In genomic region chr11:45669146-45669545, GRCh38 we compare ENCODE assay signal across 24 cellular contexts. TPM values are rescaled to one million over a fixed set of nuclear protein-coding genes. Genes with fewer than 3 reads are reported as not detected.
DNase-seq lines count a peak whose midpoint lies in the region; ATAC-seq and TF ChIP-seq lines count a peak whose summit lies in the region.
"Had no signal": no experiment of that assay in that cellular context is flagged by ENCODE, and none has a peak within 500 bp of the region (broad histone marks: within the 10 kb centered on the region; RNA-seq: fewer than 3 reads in every experiment).

No MANE protein-coding gene starts in this region.

- DNase-seq in DMS53 (lab: John Stamatoyannopoulos, UW) = peak; percentile 66
- peak; percentile 55 for DNase-seq in NCI-H2029 treated with DMSO at 0.1 percent for 48 hours (lab: John Stamatoyannopoulos, UW)
- DNase-seq in kidney epithelial cell (ENCODE audit: low read depth) = peak; percentile 45
- peak; percentile 20 for DNase-seq in sigmoid colon
- no peak for DNase-seq in upper lobe of right lung
- DNase-seq in Caco-2 = no peak
- DNase-seq: CD8-positive, alpha-beta memory T cell; GM23248; H9; HFFc6; IMR-90; NCI-H1105; NCI-H146; NCI-H2081; NCI-H2171; NCI-H446; NCI-H526; PC-3; RPMI8226; SHP77 had no signal

- TF ChIP-seq CTCF in kidney epithelial cell (IDR thresholded peaks at IDR 0.05; ENCODE audit: insufficient read depth, low read length, poor library complexity, severe bottlenecking) (no peak), sigmoid colon (IDR thresholded peaks at IDR 0.05) (no peak), upper lobe of right lung (IDR thresholded peaks at IDR 0.05) (no peak), Caco-2 (IDR thresholded peaks at IDR 0.05; ENCODE audit: insufficient read depth in 1 of 2, low read depth in 1 of 2, low read length in 1 of 2, severe bottlenecking in 1 of 2, unreplicated experiment in 1 of 2) (no peak)

- H3K36me3 Mint-ChIP-seq in Caco-2 (ENCODE audit: insufficient read depth, unreplicated experiment) = peaks cover 6% of the 10 kb centered on the region
- H3K36me3 Mint-ChIP-seq: CD8-positive, alpha-beta memory T cell had no signal

- no peak for TF ChIP-seq POLR2A in sigmoid colon (IDR thresholded peaks at IDR 0.05)

- H3K36me3 ChIP-seq in kidney epithelial cell (ENCODE audit: control insufficient read depth, insufficient read depth, low read length) (no peaks in the 10 kb centered on the region), sigmoid colon (no peaks in the 10 kb centered on the region), upper lobe of right lung (no peaks in the 10 kb centered on the region), Caco-2 (ENCODE audit: control insufficient read depth, insufficient read depth, low read length) (no peaks in the 10 kb centered on the region)

- intact Hi-C loops in sigmoid colon (cut with DNase I) = no loop called here
- intact Hi-C loops in upper lobe of right lung (cut with DNase I) = loop anchor here (10.0 kb wide), 1 partner anchor 294 kb away; no protein-coding TSS in a partner anchor
- intact Hi-C loops in Caco-2 (cut with micrococcal nuclease; ENCODE audit: unreplicated experiment) = no loop called here

- ATAC-seq in upper lobe of right lung = no peak
- ATAC-seq in HG02759 (IDR thresholded peaks at IDR 0.05; ENCODE audit: unreplicated experiment) = no peak
- ATAC-seq: PC-3 had no signal

- 79 to 89% methylated on average over 3 of the region's 3 CpGs for WGBS in sigmoid colon, 2 donors

- no TSS peak for BruUV-seq in Caco-2 (replicated peaks; lab: Mats Ljungman, UMichigan)

- H3K9me3 ChIP-seq in sigmoid colon = no peaks in the 10 kb centered on the region
- no peaks in the 10 kb centered on the region for H3K9me3 ChIP-seq in upper lobe of right lung
- no peaks in the 10 kb centered on the region for H3K9me3 ChIP-seq in Caco-2

- H3K27me3 Mint-ChIP-seq in Caco-2 (ENCODE audit: insufficient read depth, unreplicated experiment) = peaks cover 29% of the 10 kb centered on the region

- H3K27me3 ChIP-seq in kidney epithelial cell (ENCODE audit: control insufficient read depth, insufficient read depth, low read length) (peaks cover 33% of the 10 kb centered on the region), sigmoid colon (peaks cover 0 to 8% (median 0%) of the 10 kb centered on the region in 3 donors), upper lobe of right lung (peaks cover 14% of the 10 kb centered on the region), Caco-2 (replicated peaks; ENCODE audit: control insufficient read depth, insufficient read depth, low read length) (peaks cover 2% of the 10 kb centered on the region)

- CTCF ChIA-PET in Caco-2 (lab: Charles Lee) = interaction anchor here (1.4 kb wide), 1 partner anchor 14 kb away, joined by 3 read pairs; no protein-coding TSS in a partner anchor

- H3K27ac ChIP-seq in sigmoid colon (no peak overlapping the region), upper lobe of right lung (no peak overlapping the region)
- H3K27ac ChIP-seq: C4-2B, GM23248, KMS-11 had no signal

- no peaks in the 10 kb centered on the region for H3K4me1 Mint-ChIP-seq in Caco-2 (ENCODE audit: low read depth, unreplicated experiment)

- peaks cover 0 to 19% (median 16%) of the 10 kb centered on the region in 4 donors for H3K4me1 ChIP-seq in sigmoid colon
- peaks cover 7% of the 10 kb centered on the region for H3K4me1 ChIP-seq in upper lobe of right lung
- H3K4me1 ChIP-seq in Caco-2 = peaks cover 8% of the 10 kb centered on the region

- H3K4me3 Mint-ChIP-seq in Caco-2 (ENCODE audit: unreplicated experiment) = no peak overlapping the region
- H3K4me3 Mint-ChIP-seq: CD8-positive, alpha-beta memory T cell; H9; HFFc6 had no signal

- H3K9me3 Mint-ChIP-seq in Caco-2 (ENCODE audit: unreplicated experiment) = no peaks in the 10 kb centered on the region
- H3K9me3 Mint-ChIP-seq: CD8-positive, alpha-beta memory T cell; H9; HFFc6 had no signal

- no peak overlapping the region for H3K27ac Mint-ChIP-seq in Caco-2 (ENCODE audit: unreplicated experiment)
- H3K27ac Mint-ChIP-seq: CD8-positive, alpha-beta memory T cell; H9; HFFc6 had no signal

- POLR2A ChIA-PET in Caco-2 (lab: Charles Lee) = no interaction called here

- H3K4me3 ChIP-seq in kidney epithelial cell (ENCODE audit: low read depth, low read length) = no peak overlapping the region
- no peak overlapping the region for H3K4me3 ChIP-seq in sigmoid colon
- H3K4me3 ChIP-seq in upper lobe of right lung = no peak overlapping the region
- no peak overlapping the region for H3K4me3 ChIP-seq in Caco-2 (ENCODE audit: low read depth, low read length)
- H3K4me3 ChIP-seq: GM23248 had no signal

- no peak for TF ChIP-seq EP300 in sigmoid colon (IDR thresholded peaks at IDR 0.05)

RNA-seq across cellular contexts. Expression of gene CHST1, which starts 3.7 kb away (rescaled TPM):
- total RNA-seq in kidney epithelial cell = 0.88 and 2.3 TPM in 2 replicates
- 1 to 10 TPM in 3 of 4 donors, under 1 TPM in 1; 0.55 to 1.5 (median 1.5) TPM for total RNA-seq in sigmoid colon
- 1 to 10 TPM in 1 of 3 donors, under 1 TPM in 2; 0.23 to 1.2 (median 0.60) TPM for polyA plus RNA-seq in sigmoid colon
- 4.9 TPM for total RNA-seq in upper lobe of right lung
- total RNA-seq in Caco-2 (2022) = not detected in 2 replicates
- total RNA-seq: G401, GM23248, IMR-90, PC-3 had no signal
- polyA plus RNA-seq: CD8-positive, alpha-beta memory T cell had no signal

Comparison
In these comparisons a context has a peak if more than half of its experiments do, and no peak if none do; other contexts are left out.
1. DNase-seq: peak in DMS53 (single experiment), NCI-H2029 treated with DMSO at 0.1 percent for 48 hours (single experiment), kidney epithelial cell (single experiment) and sigmoid colon (single experiment); none in upper lobe of right lung (single experiment) and Caco-2 (0 of 2).